In the genomic region with DNA sequence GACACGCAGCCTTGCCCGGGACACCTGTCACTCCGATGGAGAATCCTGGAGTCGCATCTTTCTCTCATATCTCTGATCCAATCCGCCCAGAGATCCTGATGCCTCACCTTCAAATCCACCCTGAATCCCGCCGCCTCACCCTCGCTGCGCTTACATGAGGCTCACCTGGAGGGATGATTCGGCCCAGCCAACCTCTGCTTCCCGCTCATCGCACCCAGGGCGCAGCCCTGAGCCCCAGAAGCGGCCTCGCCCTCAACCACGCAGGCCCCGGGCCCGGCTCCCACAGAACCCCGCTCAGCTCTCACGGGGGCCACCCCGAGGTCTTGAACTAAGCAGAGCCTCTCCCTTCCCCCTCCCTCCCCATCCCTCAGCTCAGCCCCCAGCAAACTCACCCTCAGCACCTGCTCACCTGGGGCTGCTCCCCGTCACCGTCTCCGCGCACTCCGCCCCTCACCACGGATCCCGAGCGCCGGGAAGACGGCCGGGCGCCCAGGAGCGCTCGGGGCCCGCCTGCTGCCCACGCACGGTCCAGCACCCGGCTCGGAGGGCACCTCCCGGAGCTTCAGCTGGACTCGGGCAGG, we compare ENCODE assay signal across 17 cellular contexts.
"Had no signal": no experiment of that assay in that cellular context is flagged by ENCODE, and none has a peak within 500 bp of the region (broad histone marks: within the 10 kb centered on the region; RNA-seq: fewer than 3 reads in every experiment).

No MANE protein-coding gene starts in this region.

- H3K4me3 ChIP-seq: ascending aorta, breast epithelium, neural progenitor cell, pancreas, SK-N-MC, tibial artery had no signal

- H3K27me3 Mint-ChIP-seq: activated CD4-positive, alpha-beta T cell treated with anti-CD3 and anti-CD28 coated beads for 36 hours; activated naive CD4-positive, alpha-beta T cell treated with anti-CD3 and anti-CD28 coated beads, Interleukin-2, amount 10 ng/mL, durations not matched to agents 7 days and 5 days had no signal

- H3K36me3 Mint-ChIP-seq: activated naive CD4-positive, alpha-beta T cell treated with anti-CD3 and anti-CD28 coated beads, Interleukin-2, amount 10 ng/mL, durations not matched to agents 7 days and 5 days; naive B cell; neural progenitor cell had no signal

- H3K4me1 ChIP-seq: ascending aorta, breast epithelium, pancreas, tibial artery had no signal

- DNase-seq: activated CD4-positive, alpha-beta T cell treated with anti-CD3 and anti-CD28 coated beads for 36 hours; activated naive CD4-positive, alpha-beta T cell treated with anti-CD3 and anti-CD28 coated beads, Interleukin-2, amount 10 ng/mL, durations not matched to agents 7 days and 5 days; activated T-cell treated with anti-CD3 and anti-CD28 coated beads, Interleukin-2, amount 50 U/mL, for 1 hour; cerebellar nuclear complex; effector CD8-positive, alpha-beta T cell; head of caudate nucleus; naive B cell; pancreas; stimulated activated CD4-positive, alpha-beta T cell treated with anti-CD3 and anti-CD28 coated beads, Interleukin-1b, Interleukin-23, amount 100 ng/mL, for 48 hours; T-helper 1 cell; T1000; WERI-Rb-1 had no signal

- H3K9me3 ChIP-seq: ascending aorta, breast epithelium, pancreas, tibial artery had no signal

- H3K36me3 ChIP-seq: ascending aorta, breast epithelium, neural progenitor cell, pancreas, tibial artery, WERI-Rb-1 had no signal

- H3K4me3 Mint-ChIP-seq: activated CD4-positive, alpha-beta T cell treated with anti-CD3 and anti-CD28 coated beads for 36 hours; activated naive CD4-positive, alpha-beta T cell treated with anti-CD3 and anti-CD28 coated beads, Interleukin-2, amount 10 ng/mL, durations not matched to agents 7 days and 5 days; naive B cell; neural progenitor cell had no signal

- H3K4me1 Mint-ChIP-seq: naive B cell, neural progenitor cell had no signal

- ATAC-seq: activated CD4-positive, alpha-beta T cell treated with anti-CD3 and anti-CD28 coated beads for 36 hours; pancreas had no signal

- H3K27ac ChIP-seq: ascending aorta, breast epithelium, neural progenitor cell, pancreas, SK-N-MC, tibial artery, WERI-Rb-1 had no signal

- H3K27me3 ChIP-seq: ascending aorta, pancreas had no signal

- H3K9me3 Mint-ChIP-seq: activated naive CD4-positive, alpha-beta T cell treated with anti-CD3 and anti-CD28 coated beads, Interleukin-2, amount 10 ng/mL, durations not matched to agents 7 days and 5 days; naive B cell; neural progenitor cell had no signal

- H3K27ac Mint-ChIP-seq: activated CD4-positive, alpha-beta T cell treated with anti-CD3 and anti-CD28 coated beads for 36 hours; activated naive CD4-positive, alpha-beta T cell treated with anti-CD3 and anti-CD28 coated beads, Interleukin-2, amount 10 ng/mL, durations not matched to agents 7 days and 5 days; naive B cell; neural progenitor cell had no signal
